Comparison of ENCODE assay signal across 8 cellular contexts in genomic region chr22:50696799-50697561, GRCh38. TPM values are rescaled to one million over a fixed set of nuclear protein-coding genes. Genes with fewer than 3 reads are reported as not detected.
A peak's percentile ranks its signal among the peaks of the same experiment; 100 is the strongest.
DNase-seq lines count a peak whose midpoint lies in the region; ATAC-seq and TF ChIP-seq lines count a peak whose summit lies in the region.

No MANE protein-coding gene starts in this region.

- H4K8ac ChIP-seq in mesenchymal stem cell (ENCODE audit: low read length) = peak overlapping the region; percentile 83

- H3K18ac ChIP-seq in mesenchymal stem cell (ENCODE audit: low read depth in 1 of 2, low read length in 2 of 2) = peak overlapping the region in 1 of 2 experiments; percentile 35

- CTCF ChIA-PET in activated naive CD4-positive, alpha-beta T cell treated with anti-CD3 and anti-CD28 coated beads for 36 hours (lab: Charles Lee) = interaction anchor here (1.0 kb wide), 1 partner anchor 55 kb away, joined by 3 read pairs; no protein-coding TSS in a partner anchor

- ATAC-seq in GM21619 (IDR thresholded peaks at IDR 0.05; ENCODE audit: unreplicated experiment) = no peak

- no peak overlapping the region for H3K14ac ChIP-seq in mesenchymal stem cell (ENCODE audit: low read length in 2 of 2)

- no peak overlapping the region for H3K27ac Mint-ChIP-seq in activated naive CD4-positive, alpha-beta T cell treated with anti-CD3 and anti-CD28 coated beads for 36 hours
- peak overlapping the region; percentile 64 for H3K27ac Mint-ChIP-seq in endothelial cell (ENCODE audit: unreplicated experiment)

- no peak overlapping the region for H3K27ac ChIP-seq in mesenchymal stem cell (ENCODE audit: low read length, poor library complexity, severe bottlenecking)

- TF ChIP-seq CTCF in endothelial cell (IDR thresholded peaks at IDR 0.05; ENCODE audit: unreplicated experiment) = peak; percentile 54

- H3K4ac ChIP-seq in mesenchymal stem cell (ENCODE audit: low read depth in 1 of 2, low read length in 2 of 2) = no peak overlapping the region

- peak overlapping the region; percentile 73 for H2BK120ac ChIP-seq in mesenchymal stem cell (ENCODE audit: low read depth, low read length)

- peak; percentile 9 for DNase-seq in activated naive CD4-positive, alpha-beta T cell treated with anti-CD3 and anti-CD28 coated beads, Interleukin-2, amount 50 U/mL, for 16 hours
- DNase-seq in activated naive CD4-positive, alpha-beta T cell treated with anti-CD3 and anti-CD28 coated beads for 36 hours = no peak
- DNase-seq in endothelial cell (ENCODE audit: low spot score) (no peak), mesenchymal stem cell (peak; percentile 33), MV-4-11 (lab: John Stamatoyannopoulos, UW) (no peak)
- DNase-seq in stimulated activated CD4-positive, alpha-beta T cell treated with anti-CD3 and anti-CD28 coated beads, Interleukin-4, amount 100 ng/mL, for 24 hours = no peak
- no peak for DNase-seq in stimulated activated naive CD4-positive, alpha-beta T cell (lab: John Stamatoyannopoulos, UW)

- peak overlapping the region; percentile 54 for H3K9ac ChIP-seq in mesenchymal stem cell (ENCODE audit: low read length)

- peaks cover 27 to 29% of the 10 kb centered on the region in 2 experiments for H3K27me3 ChIP-seq in mesenchymal stem cell (ENCODE audit: control insufficient read depth in 1 of 2, insufficient read depth in 1 of 2, low read length in 2 of 2)

- 20% methylated on average over 14 of the region's 58 CpGs for WGBS in mesenchymal stem cell

- no peak overlapping the region for H2AK5ac ChIP-seq in mesenchymal stem cell (ENCODE audit: low read length, severe bottlenecking)

- intact Hi-C loops in activated naive CD4-positive, alpha-beta T cell treated with anti-CD3 and anti-CD28 coated beads for 36 hours (cut with micrococcal nuclease) = no loop called here

- no peak overlapping the region for H3K23ac ChIP-seq in mesenchymal stem cell (ENCODE audit: low read length in 2 of 2)

- H4K91ac ChIP-seq in mesenchymal stem cell (ENCODE audit: low read length) = peak overlapping the region; percentile 71

- H3K4me1 Mint-ChIP-seq in activated naive CD4-positive, alpha-beta T cell treated with anti-CD3 and anti-CD28 coated beads for 36 hours (ENCODE audit: low read depth) = peaks cover 4% of the 10 kb centered on the region
- peaks cover 61% of the 10 kb centered on the region for H3K4me1 Mint-ChIP-seq in endothelial cell (ENCODE audit: unreplicated experiment)

- H3K4me3 ChIP-seq in mesenchymal stem cell (ENCODE audit: insufficient read depth in 1 of 2, low read depth in 1 of 2, low read length in 2 of 2) = peak overlapping the region; percentile 37 to 68

- no peak overlapping the region for H2BK5ac ChIP-seq in mesenchymal stem cell (ENCODE audit: low read depth, low read length, poor library complexity, severe bottlenecking)

- peak overlapping the region; percentile 55 for H2BK15ac ChIP-seq in mesenchymal stem cell (ENCODE audit: low read depth, poor library complexity, severe bottlenecking)

- peaks cover 0 to 5% of the 10 kb centered on the region in 2 experiments for H3K36me3 ChIP-seq in mesenchymal stem cell (ENCODE audit: control insufficient read depth in 1 of 2, insufficient read depth in 2 of 2, low read depth in 1 of 2, low read length in 2 of 2)

- no peaks in the 10 kb centered on the region for H3K36me3 Mint-ChIP-seq in activated naive CD4-positive, alpha-beta T cell treated with anti-CD3 and anti-CD28 coated beads for 36 hours (ENCODE audit: low read depth)
- H3K36me3 Mint-ChIP-seq in endothelial cell (ENCODE audit: low read depth, unreplicated experiment) = peaks cover 77% of the 10 kb centered on the region

- no peak overlapping the region for H2AFZ ChIP-seq in mesenchymal stem cell (ENCODE audit: low read depth, low read length)

- H3K4me2 ChIP-seq in mesenchymal stem cell (ENCODE audit: low read length, poor library complexity, severe bottlenecking) = peak overlapping the region; percentile 68

- peaks cover 19% of the 10 kb centered on the region for H3K4me1 ChIP-seq in mesenchymal stem cell (ENCODE audit: control insufficient read depth, insufficient read depth, low read depth, low read length)

- H2BK12ac ChIP-seq in mesenchymal stem cell (ENCODE audit: low read length in 2 of 2) = peak overlapping the region in 1 of 2 experiments; percentile 55

- no peaks in the 10 kb centered on the region for H3K9me3 Mint-ChIP-seq in activated naive CD4-positive, alpha-beta T cell treated with anti-CD3 and anti-CD28 coated beads for 36 hours
- no peaks in the 10 kb centered on the region for H3K9me3 Mint-ChIP-seq in endothelial cell (ENCODE audit: unreplicated experiment)

- no peaks in the 10 kb centered on the region for H3K27me3 Mint-ChIP-seq in activated naive CD4-positive, alpha-beta T cell treated with anti-CD3 and anti-CD28 coated beads for 36 hours (ENCODE audit: low read depth)
- peaks cover 58% of the 10 kb centered on the region for H3K27me3 Mint-ChIP-seq in endothelial cell (ENCODE audit: unreplicated experiment)

- H3K79me1 ChIP-seq in mesenchymal stem cell (replicated peaks; ENCODE audit: low read length, poor library complexity, severe bottlenecking) = peaks cover 2% of the 10 kb centered on the region

- H3K4me3 Mint-ChIP-seq in activated naive CD4-positive, alpha-beta T cell treated with anti-CD3 and anti-CD28 coated beads for 36 hours = no peak overlapping the region
- peak overlapping the region; percentile 69 for H3K4me3 Mint-ChIP-seq in endothelial cell (ENCODE audit: unreplicated experiment)

- peaks cover under 1% of the 10 kb centered on the region for H3K9me3 ChIP-seq in mesenchymal stem cell (ENCODE audit: control insufficient read depth, low read length)

RNA-seq across cellular contexts. Expression of gene SHANK3, which starts 24.4 kb away (rescaled TPM):
- total RNA-seq in activated naive CD4-positive, alpha-beta T cell treated with anti-CD3 and anti-CD28 coated beads for 36 hours = under 1 TPM; 0.07 TPM
- 223 TPM for total RNA-seq in endothelial cell (ENCODE audit: unreplicated experiment)
- 2.1 TPM for polyA plus RNA-seq in mesenchymal stem cell (2013, experiment 1 of 2)
- 2.1 TPM for polyA plus RNA-seq in mesenchymal stem cell (2013, experiment 2 of 2)

RNA-seq across cellular contexts. Expression of gene ACR, which starts 41.0 kb away (rescaled TPM):
- not detected for total RNA-seq in activated naive CD4-positive, alpha-beta T cell treated with anti-CD3 and anti-CD28 coated beads for 36 hours
- total RNA-seq in endothelial cell (ENCODE audit: unreplicated experiment) = 2.8 TPM
- 0.03 TPM for polyA plus RNA-seq in mesenchymal stem cell (2013, experiment 1 of 2)
- not detected for polyA plus RNA-seq in mesenchymal stem cell (2013, experiment 2 of 2)

Comparison
In these comparisons a context has a peak if more than half of its experiments do, and no peak if none do; other contexts are left out.
1. DNase-seq: peak in activated naive CD4-positive, alpha-beta T cell treated with anti-CD3 and anti-CD28 coated beads, Interleukin-2, amount 50 U/mL, for 16 hours (single experiment) and mesenchymal stem cell (single experiment); none in activated naive CD4-positive, alpha-beta T cell treated with anti-CD3 and anti-CD28 coated beads for 36 hours (single experiment), endothelial cell (single experiment), stimulated activated CD4-positive, alpha-beta T cell treated with anti-CD3 and anti-CD28 coated beads, Interleukin-4, amount 100 ng/mL, for 24 hours (single experiment), stimulated activated naive CD4-positive, alpha-beta T cell (0 of 6) and MV-4-11 (single experiment).
2. RNA of gene SHANK3, which starts 24.4 kb away (total RNA-seq): 223 TPM in endothelial cell (single experiment); 0.07 TPM in activated naive CD4-positive, alpha-beta T cell treated with anti-CD3 and anti-CD28 coated beads for 36 hours; every median in the first group is over 100 times any median in the second.